In genomic region chr1:86227026-86227425, GRCh38 we compare ENCODE assay signal across 15 cellular contexts.
"Had no signal": no experiment of that assay in that cellular context is flagged by ENCODE, and none has a peak within 500 bp of the region (broad histone marks: within the 10 kb centered on the region; RNA-seq: fewer than 3 reads in every experiment).

No MANE protein-coding gene starts in this region.

- H3K9ac ChIP-seq: neural progenitor cell, parathyroid adenoma had no signal

- H3K4me3 Mint-ChIP-seq: activated CD4-positive, alpha-beta T cell treated with anti-CD3 and anti-CD28 coated beads, Interleukin-2, amount 10 ng/mL, durations not matched to agents 24 days and 14 days; endodermal cell; naive B cell; neural progenitor cell; stimulated activated effector memory CD8-positive, alpha-beta T cell treated with anti-CD3 and anti-CD28 coated beads, Interleukin-12 subunit alpha, Interleukin-12 subunit beta, amount 100 ng/mL, for 72 hours had no signal

- H3K27ac Mint-ChIP-seq: activated CD4-positive, alpha-beta T cell treated with anti-CD3 and anti-CD28 coated beads, Interleukin-2, amount 10 ng/mL, durations not matched to agents 24 days and 14 days; endodermal cell; naive B cell; neural progenitor cell; stimulated activated effector memory CD8-positive, alpha-beta T cell treated with anti-CD3 and anti-CD28 coated beads, Interleukin-12 subunit alpha, Interleukin-12 subunit beta, amount 100 ng/mL, for 72 hours had no signal

- H3K9me3 Mint-ChIP-seq: activated CD4-positive, alpha-beta T cell treated with anti-CD3 and anti-CD28 coated beads, Interleukin-2, amount 10 ng/mL, durations not matched to agents 24 days and 14 days; endodermal cell; naive B cell; neural progenitor cell; stimulated activated effector memory CD8-positive, alpha-beta T cell treated with anti-CD3 and anti-CD28 coated beads, Interleukin-12 subunit alpha, Interleukin-12 subunit beta, amount 100 ng/mL, for 72 hours had no signal

- H3K36me3 Mint-ChIP-seq: naive B cell; neural progenitor cell; stimulated activated effector memory CD8-positive, alpha-beta T cell treated with anti-CD3 and anti-CD28 coated beads, Interleukin-12 subunit alpha, Interleukin-12 subunit beta, amount 100 ng/mL, for 72 hours had no signal

- H2AFZ ChIP-seq: neural progenitor cell, parathyroid adenoma had no signal

- H3K27me3 Mint-ChIP-seq: activated CD4-positive, alpha-beta T cell treated with anti-CD3 and anti-CD28 coated beads, Interleukin-2, amount 10 ng/mL, durations not matched to agents 24 days and 14 days had no signal

- H3K4me1 ChIP-seq: gastroesophageal sphincter, heart right ventricle, lower lobe of right lung, neural progenitor cell, parathyroid adenoma had no signal

- H3K9me3 ChIP-seq: gastroesophageal sphincter, heart right ventricle, lower lobe of right lung had no signal

- H3K4me1 Mint-ChIP-seq: activated CD4-positive, alpha-beta T cell treated with anti-CD3 and anti-CD28 coated beads, Interleukin-2, amount 10 ng/mL, durations not matched to agents 24 days and 14 days; naive B cell; stimulated activated effector memory CD8-positive, alpha-beta T cell treated with anti-CD3 and anti-CD28 coated beads, Interleukin-12 subunit alpha, Interleukin-12 subunit beta, amount 100 ng/mL, for 72 hours had no signal

- H3K27ac ChIP-seq: dorsolateral prefrontal cortex, gastroesophageal sphincter, heart right ventricle, lower lobe of right lung, neural progenitor cell, parathyroid adenoma had no signal

- H3K36me3 ChIP-seq: gastroesophageal sphincter, heart right ventricle, lower lobe of right lung, neural progenitor cell had no signal

- H3K4me3 ChIP-seq: dorsolateral prefrontal cortex, gastroesophageal sphincter, heart right ventricle, lower lobe of right lung, neural progenitor cell had no signal

- DNase-seq: activated CD4-positive, CD25-positive, alpha-beta regulatory T cell; activated naive CD4-positive, alpha-beta T cell; aorta; dorsolateral prefrontal cortex; endodermal cell; heart right ventricle; left colon; lower lobe of right lung; midbrain; naive B cell had no signal

- H3K4me2 ChIP-seq: neural progenitor cell had no signal

- H3K79me2 ChIP-seq: parathyroid adenoma had no signal

- ATAC-seq: gastroesophageal sphincter; heart right ventricle; left colon; lower lobe of right lung; stimulated activated effector memory CD8-positive, alpha-beta T cell treated with anti-CD3 and anti-CD28 coated beads, Interleukin-12 subunit alpha, Interleukin-12 subunit beta, amount 100 ng/mL, for 72 hours had no signal

- H3K27me3 ChIP-seq: gastroesophageal sphincter, heart right ventricle, neural progenitor cell had no signal
